Comparison of ENCODE assay signal across 1 cellular context in the genomic region with DNA sequence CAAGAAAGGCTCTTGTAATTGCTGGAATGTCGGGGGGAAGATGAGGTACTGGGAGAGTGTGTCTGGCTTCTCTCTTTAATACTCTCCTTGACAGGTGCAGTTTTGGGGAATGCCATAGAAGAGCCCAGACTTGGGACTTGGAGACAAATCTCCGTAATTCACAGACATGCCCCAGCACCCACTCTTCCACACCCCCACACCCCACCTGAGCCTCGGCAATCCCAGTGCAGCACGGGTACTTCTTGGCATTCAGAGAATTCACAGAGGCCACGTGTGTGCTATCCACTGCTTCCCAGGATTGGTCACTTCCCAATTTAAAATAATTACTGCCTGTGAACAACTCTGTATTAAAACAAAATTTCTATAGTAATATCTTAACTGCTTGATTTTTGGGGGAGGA.
TF ChIP-seq lines count a peak whose summit lies in the region.

No MANE protein-coding gene starts in this region.

TF ChIP-seq in HepG2, 621 proteins besides CTCF, POLR2A, EP300 and RAD21:
- TF ChIP-seq PHF5A (CRISPR knock-in tag; IDR thresholded peaks at IDR 0.05; ENCODE audit: low read depth, unreplicated experiment): no peak
- TF ChIP-seq, protein P1, sequence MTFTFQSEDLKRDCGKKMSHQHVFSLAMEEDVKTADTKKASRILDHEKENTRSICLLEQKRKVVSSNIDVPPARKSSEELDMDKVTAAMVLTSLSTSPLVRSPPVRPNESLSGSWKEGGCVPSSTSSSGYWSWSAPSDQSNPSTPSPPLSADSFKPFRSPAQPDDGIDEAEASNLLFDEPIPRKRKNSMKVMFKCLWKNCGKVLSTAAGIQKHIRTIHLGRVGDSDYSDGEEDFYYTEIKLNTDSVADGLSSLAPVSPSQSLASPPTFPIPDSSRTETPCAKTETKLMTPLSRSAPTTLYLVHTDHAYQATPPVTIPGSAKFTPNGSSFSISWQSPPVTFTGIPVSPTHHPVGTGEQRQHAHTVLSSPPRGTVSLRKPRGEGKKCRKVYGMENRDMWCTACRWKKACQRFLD (CRISPR knock-in tag; IDR thresholded peaks at IDR 0.05; ENCODE audit: borderline replicate concordance): no peak
- TF ChIP-seq MYC (CRISPR knock-in tag; IDR thresholded peaks at IDR 0.05; ENCODE audit: borderline replicate concordance): no peak
- no peak for TF ChIP-seq FOXK1 (CRISPR knock-in tag; IDR thresholded peaks at IDR 0.05; ENCODE audit: borderline replicate concordance, low read depth)
- TF ChIP-seq, protein P2, sequence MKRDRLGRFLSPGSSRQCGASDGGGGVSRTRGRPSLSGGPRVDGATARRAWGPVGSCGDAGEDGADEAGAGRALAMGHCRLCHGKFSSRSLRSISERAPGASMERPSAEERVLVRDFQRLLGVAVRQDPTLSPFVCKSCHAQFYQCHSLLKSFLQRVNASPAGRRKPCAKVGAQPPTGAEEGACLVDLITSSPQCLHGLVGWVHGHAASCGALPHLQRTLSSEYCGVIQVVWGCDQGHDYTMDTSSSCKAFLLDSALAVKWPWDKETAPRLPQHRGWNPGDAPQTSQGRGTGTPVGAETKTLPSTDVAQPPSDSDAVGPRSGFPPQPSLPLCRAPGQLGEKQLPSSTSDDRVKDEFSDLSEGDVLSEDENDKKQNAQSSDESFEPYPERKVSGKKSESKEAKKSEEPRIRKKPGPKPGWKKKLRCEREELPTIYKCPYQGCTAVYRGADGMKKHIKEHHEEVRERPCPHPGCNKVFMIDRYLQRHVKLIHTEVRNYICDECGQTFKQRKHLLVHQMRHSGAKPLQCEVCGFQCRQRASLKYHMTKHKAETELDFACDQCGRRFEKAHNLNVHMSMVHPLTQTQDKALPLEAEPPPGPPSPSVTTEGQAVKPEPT (CRISPR knock-in tag; IDR thresholded peaks at IDR 0.05; ENCODE audit: low read depth): no peak
- no peak for TF ChIP-seq ZNF230 (CRISPR knock-in tag; IDR thresholded peaks at IDR 0.05)
- no peak for TF ChIP-seq ZNF629 (CRISPR knock-in tag; conservative IDR thresholded peaks at IDR 0.05)
- no peak for TF ChIP-seq ZSCAN29 (CRISPR knock-in tag; conservative IDR thresholded peaks at IDR 0.05)
